Comparison of ENCODE assay signal across 10 cellular contexts in genomic region chr9:123996731-123997421, GRCh38. TPM values are rescaled to one million over a fixed set of nuclear protein-coding genes. Genes with fewer than 3 reads are reported as not detected.
A peak's percentile ranks its signal among the peaks of the same experiment; 100 is the strongest.
DNase-seq lines count a peak whose midpoint lies in the region; ATAC-seq, FAIRE-seq and TF ChIP-seq lines count a peak whose summit lies in the region.
"Had no signal": no experiment of that assay in that cellular context is flagged by ENCODE, and none has a peak within 500 bp of the region (broad histone marks: within the 10 kb centered on the region; RNA-seq: fewer than 3 reads in every experiment).

No MANE protein-coding gene starts in this region.

- H3K36me3 Mint-ChIP-seq in activated naive CD8-positive, alpha-beta T cell = no peaks in the 10 kb centered on the region
- peaks cover 5% of the 10 kb centered on the region for H3K36me3 Mint-ChIP-seq in natural killer cell

- H3K27me3 Mint-ChIP-seq in activated naive CD8-positive, alpha-beta T cell = peaks cover 42% of the 10 kb centered on the region
- H3K27me3 Mint-ChIP-seq in natural killer cell (ENCODE audit: low read depth in 2 of 2) = peaks cover 63 to 77% of the 10 kb centered on the region in 2 donors

- H3K27ac Mint-ChIP-seq in activated naive CD8-positive, alpha-beta T cell = peak overlapping the region; percentile 16
- no peak overlapping the region for H3K27ac Mint-ChIP-seq in natural killer cell

- intact Hi-C loops in natural killer cell (cut with micrococcal nuclease) = no loop called here

- TF ChIP-seq CTCF in natural killer cell (IDR thresholded peaks at IDR 0.05) = no peak

- H3K4me3 Mint-ChIP-seq in activated naive CD8-positive, alpha-beta T cell = peak overlapping the region; percentile 59
- no peak overlapping the region for H3K4me3 Mint-ChIP-seq in natural killer cell

- no peak for FAIRE-seq in HTR-8/SVneo (lab: Jason Lieb, UNC)

- DNase-seq in EL = peak; percentile 26
- DNase-seq in natural killer cell = no peak
- DNase-seq in HTR-8/SVneo (ENCODE audit: insufficient read length, low spot score) = no peak
- DNase-seq in NCI-H510A treated with DMSO at 0.1 percent for 48 hours (lab: John Stamatoyannopoulos, UW) = no peak
- no peak for DNase-seq in T-helper 9 cell

- no peaks in the 10 kb centered on the region for H3K9me3 Mint-ChIP-seq in activated naive CD8-positive, alpha-beta T cell (ENCODE audit: low read depth)
- no peaks in the 10 kb centered on the region for H3K9me3 Mint-ChIP-seq in natural killer cell

- H3K4me1 Mint-ChIP-seq in activated naive CD8-positive, alpha-beta T cell (ENCODE audit: low read depth) = peaks cover 37% of the 10 kb centered on the region
- peaks cover 33 to 35% of the 10 kb centered on the region in 2 donors for H3K4me1 Mint-ChIP-seq in natural killer cell

- peak; percentile 48 for ATAC-seq in GM21825 (IDR thresholded peaks at IDR 0.05; ENCODE audit: unreplicated experiment)
- ATAC-seq in natural killer cell = peak in 2 of 3 donors; percentile 42 to 55
- ATAC-seq in HG03571 (IDR thresholded peaks at IDR 0.05; ENCODE audit: unreplicated experiment) = no peak

RNA-seq across cellular contexts. Expression of gene LHX2, which starts 14.7 kb away (rescaled TPM):
- total RNA-seq in natural killer cell = not detected
- total RNA-seq: dermis microvascular lymphatic vessel endothelial cell, urinary bladder had no signal
